ENCODE assay signal across 1 cellular context in the genomic region with DNA sequence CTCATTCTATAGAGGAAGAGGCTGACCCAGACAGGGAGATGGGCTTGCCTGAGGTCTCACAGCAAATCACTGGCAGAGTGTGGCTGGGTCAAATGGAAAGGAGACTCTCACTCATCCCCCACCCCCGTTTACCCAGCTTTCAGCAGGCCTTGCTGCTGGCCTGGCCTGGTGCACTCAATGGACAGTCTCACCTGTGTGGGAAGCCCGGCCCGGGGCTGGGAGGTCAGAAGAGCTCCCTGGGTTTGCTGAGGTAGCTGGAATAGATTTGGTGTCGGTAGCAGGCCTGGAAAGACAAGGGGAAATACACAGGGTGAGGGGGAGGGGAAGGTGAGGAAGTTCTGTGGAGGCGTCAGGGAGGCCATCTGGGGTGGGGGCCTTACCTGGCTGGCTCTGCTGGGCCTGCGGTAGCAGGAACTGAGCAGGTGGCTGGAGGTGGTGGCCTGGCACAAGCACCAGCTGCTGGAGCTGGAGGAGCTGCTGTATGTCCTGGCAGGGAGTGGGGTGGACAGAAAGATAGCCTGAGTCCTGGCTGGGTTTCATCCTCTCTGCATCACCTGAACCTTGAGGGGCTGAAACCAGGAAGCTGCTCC.
A peak's percentile ranks its signal among the peaks of the same experiment; 100 is the strongest.
TF ChIP-seq lines count a peak whose summit lies in the region.

No MANE protein-coding gene starts in this region.

TF ChIP-seq in WTC11, 78 proteins besides CTCF, POLR2A, EP300 and RAD21:
- TF ChIP-seq FOXP1 (CRISPR knock-in tag; IDR thresholded peaks at IDR 0.05; ENCODE audit: borderline replicate concordance) (0 out of 2 replicates have a peak, but pooled peaks have one; percentile 15), ESRRA (CRISPR knock-in tag; IDR thresholded peaks at IDR 0.05; ENCODE audit: borderline replicate concordance) (no peak), ETV6 (CRISPR knock-in tag; IDR thresholded peaks at IDR 0.05) (no peak)
